ENCODE assay signal across 9 cellular contexts in the genomic region with DNA sequence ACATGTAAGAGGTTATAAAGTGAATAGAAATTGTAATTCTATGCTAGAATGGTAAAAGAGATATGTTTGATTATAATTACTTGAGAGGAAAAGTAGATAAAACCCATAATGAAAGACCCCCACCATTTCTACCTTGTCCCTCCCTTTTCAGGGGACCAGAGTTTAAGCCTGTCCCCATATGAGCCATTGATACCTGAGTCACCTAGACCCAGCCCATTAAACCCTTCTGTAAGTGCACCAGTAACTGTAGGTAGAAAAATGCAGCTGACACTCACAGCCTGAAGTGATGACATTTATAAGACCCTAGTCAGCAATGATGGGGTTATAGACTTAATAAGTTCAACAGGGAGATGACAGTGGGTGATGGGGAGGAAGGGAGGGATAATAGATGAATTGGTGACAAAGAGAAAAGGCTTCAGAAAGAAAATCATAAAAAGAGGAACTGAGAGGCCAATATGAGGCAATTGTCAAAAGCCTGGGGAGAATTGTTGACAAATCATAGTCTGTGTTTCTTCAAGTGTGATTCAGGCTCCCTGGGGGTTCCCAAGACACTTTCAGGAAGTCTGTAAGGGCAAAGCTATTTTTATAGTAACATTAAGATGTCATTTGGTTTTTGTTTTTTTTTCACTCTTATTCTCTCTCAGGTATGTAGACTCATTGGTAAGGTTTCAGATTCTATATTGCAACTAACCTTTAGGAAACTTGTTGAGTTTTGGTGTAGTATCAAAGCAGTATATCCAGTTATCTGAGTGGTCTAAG.
DNase-seq lines count a peak whose midpoint lies in the region; ATAC-seq, FAIRE-seq and TF ChIP-seq lines count a peak whose summit lies in the region.
"Had no signal": no experiment of that assay in that cellular context is flagged by ENCODE, and none has a peak within 500 bp of the region (broad histone marks: within the 10 kb centered on the region; RNA-seq: fewer than 3 reads in every experiment).

No MANE protein-coding gene starts in this region.

- CTCF ChIA-PET in activated CD4-positive, alpha-beta memory T cell treated with anti-CD3 and anti-CD28 coated beads, Interleukin-2, amount 10 ng/mL, durations not matched to agents 7 days and 5 days (lab: Charles Lee) = interaction anchor here (0.7 kb wide), 1 partner anchor 1169 kb away, joined by 3 read pairs; no protein-coding TSS in a partner anchor

- H3K4me1 ChIP-seq in pancreas = no peaks in the 10 kb centered on the region
- H3K4me1 ChIP-seq: HAP-1 had no signal

- peak overlapping the region in 1 of 2 donors; percentile 43 for H3K27ac Mint-ChIP-seq in stimulated activated naive CD8-positive, alpha-beta T cell treated with anti-CD3 and anti-CD28 coated beads, Interleukin-15, amount 100 ng/mL, for 72 hours
- H3K27ac Mint-ChIP-seq in activated CD4-positive, alpha-beta memory T cell treated with anti-CD3 and anti-CD28 coated beads, Interleukin-2, amount 10 ng/mL, durations not matched to agents 7 days and 5 days = no peak overlapping the region

- H3K27me3 ChIP-seq in pancreas = no peaks in the 10 kb centered on the region

- H3K4me1 Mint-ChIP-seq in stimulated activated naive CD8-positive, alpha-beta T cell treated with anti-CD3 and anti-CD28 coated beads, Interleukin-15, amount 100 ng/mL, for 72 hours = no peaks in the 10 kb centered on the region
- H3K4me1 Mint-ChIP-seq in activated CD4-positive, alpha-beta memory T cell treated with anti-CD3 and anti-CD28 coated beads, Interleukin-2, amount 10 ng/mL, durations not matched to agents 7 days and 5 days = no peaks in the 10 kb centered on the region

- no peaks in the 10 kb centered on the region for H3K27me3 Mint-ChIP-seq in stimulated activated naive CD8-positive, alpha-beta T cell treated with anti-CD3 and anti-CD28 coated beads, Interleukin-15, amount 100 ng/mL, for 72 hours
- H3K27me3 Mint-ChIP-seq in activated CD4-positive, alpha-beta memory T cell treated with anti-CD3 and anti-CD28 coated beads, Interleukin-2, amount 10 ng/mL, durations not matched to agents 7 days and 5 days = no peaks in the 10 kb centered on the region

- TF ChIP-seq CTCF in pancreas (IDR thresholded peaks at IDR 0.05) = no peak

- FAIRE-seq in pancreas (lab: Jason Lieb, UNC) = no peak

- peaks cover 0 to 9% of the 10 kb centered on the region in 2 donors for H3K9me3 Mint-ChIP-seq in stimulated activated naive CD8-positive, alpha-beta T cell treated with anti-CD3 and anti-CD28 coated beads, Interleukin-15, amount 100 ng/mL, for 72 hours
- H3K9me3 Mint-ChIP-seq in activated CD4-positive, alpha-beta memory T cell treated with anti-CD3 and anti-CD28 coated beads, Interleukin-2, amount 10 ng/mL, durations not matched to agents 7 days and 5 days = no peaks in the 10 kb centered on the region

- intact Hi-C loops in pancreas (cut with DNase I) = no loop called here

- no peak overlapping the region for H3K4me3 Mint-ChIP-seq in stimulated activated naive CD8-positive, alpha-beta T cell treated with anti-CD3 and anti-CD28 coated beads, Interleukin-15, amount 100 ng/mL, for 72 hours
- H3K4me3 Mint-ChIP-seq in activated CD4-positive, alpha-beta memory T cell treated with anti-CD3 and anti-CD28 coated beads, Interleukin-2, amount 10 ng/mL, durations not matched to agents 7 days and 5 days = no peak overlapping the region

- no peaks in the 10 kb centered on the region for H3K36me3 ChIP-seq in pancreas
- H3K36me3 ChIP-seq: HAP-1 had no signal

- peak; percentile 28 for ATAC-seq in stimulated activated naive CD8-positive, alpha-beta T cell treated with anti-CD3 and anti-CD28 coated beads, Interleukin-15, Interleukin-2, amounts not matched to agents 100 U/mL and 50 U/mL, for 24 hours
- ATAC-seq in stimulated activated naive CD8-positive, alpha-beta T cell treated with anti-CD3 and anti-CD28 coated beads, Interleukin-15, amount 100 ng/mL, for 72 hours = no peak
- ATAC-seq in HG02798 (IDR thresholded peaks at IDR 0.05; ENCODE audit: poor library complexity, unreplicated experiment) (peak; percentile 98), pancreas (no peak)

- H3K27ac ChIP-seq in pancreas = no peak overlapping the region

- POLR2A ChIA-PET in activated CD4-positive, alpha-beta memory T cell treated with anti-CD3 and anti-CD28 coated beads, Interleukin-2, amount 10 ng/mL, durations not matched to agents 7 days and 5 days (lab: Charles Lee) = no interaction called here

- no peaks in the 10 kb centered on the region for H3K36me3 Mint-ChIP-seq in activated CD4-positive, alpha-beta memory T cell treated with anti-CD3 and anti-CD28 coated beads, Interleukin-2, amount 10 ng/mL, durations not matched to agents 7 days and 5 days (ENCODE audit: low read depth)

- DNase-seq in stimulated activated naive CD8-positive, alpha-beta T cell treated with anti-CD3 and anti-CD28 coated beads, Interleukin-15, Interleukin-2, amounts not matched to agents 100 U/mL and 50 U/mL, for 24 hours = no peak
- DNase-seq in stimulated activated naive CD8-positive, alpha-beta T cell treated with anti-CD3 and anti-CD28 coated beads, Interleukin-15, amount 100 ng/mL, for 72 hours = no peak
- DNase-seq in M059J (ENCODE audit: low read depth) (peak; percentile 11), NCI-H748 (lab: John Stamatoyannopoulos, UW; ENCODE audit: unreplicated experiment) (no peak), HK-2 (ENCODE audit: unreplicated experiment) (no peak), pancreas (no peak)
- no peak for DNase-seq in activated CD4-positive, alpha-beta memory T cell treated with anti-CD3 and anti-CD28 coated beads, Interleukin-2, amount 10 ng/mL, durations not matched to agents 7 days and 5 days

- no peak overlapping the region for H3K4me3 ChIP-seq in pancreas
- H3K4me3 ChIP-seq: HAP-1 had no signal

- H3K9me3 ChIP-seq in pancreas = no peaks in the 10 kb centered on the region
- H3K9me3 ChIP-seq: HAP-1 had no signal

Comparison
In these comparisons a context has a peak if more than half of its experiments do, and no peak if none do; other contexts are left out.
1. ATAC-seq: peak in stimulated activated naive CD8-positive, alpha-beta T cell treated with anti-CD3 and anti-CD28 coated beads, Interleukin-15, Interleukin-2, amounts not matched to agents 100 U/mL and 50 U/mL, for 24 hours (single experiment) and HG02798 (single experiment); none in stimulated activated naive CD8-positive, alpha-beta T cell treated with anti-CD3 and anti-CD28 coated beads, Interleukin-15, amount 100 ng/mL, for 72 hours (single experiment) and pancreas (0 of 4).